In genomic region chr19:7658219-7658686, GRCh38 we compare ENCODE assay signal across 8 cellular contexts. TPM values are rescaled to one million over a fixed set of nuclear protein-coding genes. Genes with fewer than 3 reads are reported as not detected.
A peak's percentile ranks its signal among the peaks of the same experiment; 100 is the strongest.
DNase-seq lines count a peak whose midpoint lies in the region; FAIRE-seq and TF ChIP-seq lines count a peak whose summit lies in the region.

No MANE protein-coding gene starts in this region.

- H3K27ac Mint-ChIP-seq in activated naive CD4-positive, alpha-beta T cell treated with anti-CD3 and anti-CD28 coated beads for 36 hours: peak overlapping the region; percentile 78

- H3K27me3 Mint-ChIP-seq in activated naive CD4-positive, alpha-beta T cell treated with anti-CD3 and anti-CD28 coated beads for 36 hours (ENCODE audit: low read depth): no peaks in the 10 kb centered on the region

- H3K4me1 Mint-ChIP-seq in activated naive CD4-positive, alpha-beta T cell treated with anti-CD3 and anti-CD28 coated beads for 36 hours (ENCODE audit: low read depth): peaks cover 23% of the 10 kb centered on the region

- peak overlapping the region; percentile 90 for H3K27ac ChIP-seq in HL-60 (replicated peaks)
- no peak overlapping the region for H3K27ac ChIP-seq in tibial nerve

- intact Hi-C loops in activated naive CD4-positive, alpha-beta T cell treated with anti-CD3 and anti-CD28 coated beads for 36 hours (cut with micrococcal nuclease): loop anchor here (1.0 kb wide), 1 partner anchor 22 kb away; the partner anchor contains the start of gene TRAPPC5

- H3K9me3 ChIP-seq in tibial nerve: no peaks in the 10 kb centered on the region

- TF ChIP-seq CTCF in HL-60 (IDR thresholded peaks at IDR 0.05; ENCODE audit: insufficient read depth, low read length): no peak
- no peak for TF ChIP-seq CTCF in tibial nerve (IDR thresholded peaks at IDR 0.05)

- no peaks in the 10 kb centered on the region for H3K36me3 ChIP-seq in tibial nerve

- CTCF ChIA-PET in activated naive CD4-positive, alpha-beta T cell treated with anti-CD3 and anti-CD28 coated beads for 36 hours (lab: Charles Lee): interaction anchor here (1.4 to 2.4 kb wide), 2 partner anchors 22 to 90 kb away, joined by 4 to 12 read pairs; partner anchors contain the start of gene TRAPPC5

- H3K4me1 ChIP-seq in tibial nerve: peaks cover 0 to 3% (median 0%) of the 10 kb centered on the region in 4 donors

- WGBS in tibial nerve, 2 donors: 33 to 39% methylated on average over 9 of the region's 9 CpGs

- no peaks in the 10 kb centered on the region for H3K9me3 Mint-ChIP-seq in activated naive CD4-positive, alpha-beta T cell treated with anti-CD3 and anti-CD28 coated beads for 36 hours

- H3K27me3 ChIP-seq in HL-60 (ENCODE audit: insufficient read depth, poor library complexity, severe bottlenecking) (no peaks in the 10 kb centered on the region), tibial nerve (no peaks in the 10 kb centered on the region)

- peak; percentile 60 for DNase-seq in stimulated activated CD4-positive, alpha-beta T cell treated with anti-CD3 and anti-CD28 coated beads, Interleukin-15, amount 100 ng/mL, for 24 hours
- no peak for DNase-seq in stimulated activated CD4-positive, alpha-beta T cell treated with anti-CD3 and anti-CD28 coated beads, Interleukin-12 subunit alpha, Interleukin-12 subunit beta, amount 100 ng/mL, for 4 hours
- peak in 1 of 2 experiments; percentile 35 for DNase-seq in HL-60 (ENCODE audit: low read depth in 1 of 2, low spot score in 1 of 2)
- DNase-seq in activated naive CD4-positive, alpha-beta T cell treated with anti-CD3 and anti-CD28 coated beads for 36 hours: peak; percentile 81
- peak; percentile 56 for DNase-seq in stimulated activated CD4-positive, alpha-beta T cell treated with anti-CD3 and anti-CD28 coated beads, Interleukin-4, amount 100 ng/mL, for 24 hours
- DNase-seq in urothelium cell line (ENCODE audit: low spot score): no peak
- DNase-seq in NCI-H510A treated with DMSO at 0.1 percent for 48 hours (lab: John Stamatoyannopoulos, UW): no peak
- no peak for DNase-seq in tibial nerve (ENCODE audit: low spot score in 2 of 2)

- peak overlapping the region; percentile 75 for H3K4me3 Mint-ChIP-seq in activated naive CD4-positive, alpha-beta T cell treated with anti-CD3 and anti-CD28 coated beads for 36 hours

- no peak for TF ChIP-seq POLR2A in tibial nerve (IDR thresholded peaks at IDR 0.05)

- no peak overlapping the region for H3K4me3 ChIP-seq in HL-60 (replicated peaks; ENCODE audit: insufficient read depth, low read length)
- H3K4me3 ChIP-seq in tibial nerve: no peak overlapping the region

- no peaks in the 10 kb centered on the region for H3K36me3 Mint-ChIP-seq in activated naive CD4-positive, alpha-beta T cell treated with anti-CD3 and anti-CD28 coated beads for 36 hours (ENCODE audit: low read depth)

- no peak for FAIRE-seq in urothelium cell line (lab: Jason Lieb, UNC)

- no peak for TF ChIP-seq EP300 in tibial nerve (IDR thresholded peaks at IDR 0.05)

RNA-seq across cellular contexts. Expression of gene RETN, which starts 10.6 kb away (rescaled TPM):
- total RNA-seq in activated naive CD4-positive, alpha-beta T cell treated with anti-CD3 and anti-CD28 coated beads for 36 hours: not detected
- total RNA-seq in tibial nerve: not detected

RNA-seq across cellular contexts. Expression of gene MCEMP1, which starts 18.6 kb away (rescaled TPM):
- not detected for total RNA-seq in activated naive CD4-positive, alpha-beta T cell treated with anti-CD3 and anti-CD28 coated beads for 36 hours
- 1 to 10 TPM in 1 of 4 donors, not detected in 3; 1.5 TPM for total RNA-seq in tibial nerve

RNA-seq across cellular contexts. Expression of gene STXBP2, which starts 21.3 kb away (rescaled TPM):
- total RNA-seq in activated naive CD4-positive, alpha-beta T cell treated with anti-CD3 and anti-CD28 coated beads for 36 hours: 10 to 100 TPM; 88.4 to 92.4 TPM
- 10 to 100 TPM in 2 of 4 donors, 1 to 10 TPM in 2; 8.7 to 24.0 (median 13.0) TPM for total RNA-seq in tibial nerve

RNA-seq across cellular contexts. Expression of gene TRAPPC5, which starts 22.4 kb away (rescaled TPM):
- 10 to 100 TPM; 74.7 to 82.4 TPM for total RNA-seq in activated naive CD4-positive, alpha-beta T cell treated with anti-CD3 and anti-CD28 coated beads for 36 hours
- 10 to 100 TPM; 26.9 to 47.5 (median 37.0) TPM for total RNA-seq in tibial nerve

RNA-seq across cellular contexts. Expression of gene PCP2, which starts 24.7 kb away (rescaled TPM):
- total RNA-seq in activated naive CD4-positive, alpha-beta T cell treated with anti-CD3 and anti-CD28 coated beads for 36 hours: under 1 TPM in 1 of 2 experiments, not detected in 1; 0.64 TPM
- not detected for total RNA-seq in tibial nerve

Comparison
In these comparisons a context has a peak if more than half of its experiments do, and no peak if none do; other contexts are left out.
1. DNase-seq: peak in stimulated activated CD4-positive, alpha-beta T cell treated with anti-CD3 and anti-CD28 coated beads, Interleukin-15, amount 100 ng/mL, for 24 hours (single experiment), activated naive CD4-positive, alpha-beta T cell treated with anti-CD3 and anti-CD28 coated beads for 36 hours (single experiment) and stimulated activated CD4-positive, alpha-beta T cell treated with anti-CD3 and anti-CD28 coated beads, Interleukin-4, amount 100 ng/mL, for 24 hours (single experiment); none in stimulated activated CD4-positive, alpha-beta T cell treated with anti-CD3 and anti-CD28 coated beads, Interleukin-12 subunit alpha, Interleukin-12 subunit beta, amount 100 ng/mL, for 4 hours (single experiment), urothelium cell line (single experiment), NCI-H510A treated with DMSO at 0.1 percent for 48 hours (single experiment) and tibial nerve (0 of 2).